ENCODE assay signal across 31 cellular contexts in genomic region chr11:66230978-66231377, GRCh38. TPM values are rescaled to one million over a fixed set of nuclear protein-coding genes. Genes with fewer than 3 reads are reported as not detected.
"Had no signal": no experiment of that assay in that cellular context is flagged by ENCODE, and none has a peak within 500 bp of the region (broad histone marks: within the 10 kb centered on the region; RNA-seq: fewer than 3 reads in every experiment).

No MANE protein-coding gene starts in this region.

- H3K27me3 ChIP-seq: colonic mucosa, esophagus squamous epithelium, gastrocnemius medialis, heart right ventricle had no signal

- DNase-seq: colonic mucosa; cortex of kidney; effector CD8-positive, alpha-beta T cell; effector memory CD8-positive, alpha-beta T cell; endodermal cell; erythroblast; esophagus squamous epithelium; foreskin fibroblast; foreskin melanocyte; gastrocnemius medialis; glutamatergic neuron; head of caudate nucleus; heart right ventricle; hippocampal formation; immature natural killer cell; islet precursor cell; kidney; kidney glomerular epithelial cell; left colon; left ventricle myocardium superior; lower lobe of right lung; mesenchymal stem cell; mucosa of descending colon; naive B cell had no signal

- H3K27ac Mint-ChIP-seq: dendritic cell treated with granulocyte-macrophage colony-stimulating factor and Interleukin-4, amounts not matched to agents 40 ng/mL and 50 ng/mL, for 4 days; immature natural killer cell had no signal

- H3K4me3 ChIP-seq: colonic mucosa, esophagus squamous epithelium, gastrocnemius medialis, heart right ventricle, lower lobe of right lung, mucosa of descending colon had no signal

- ATAC-seq: effector memory CD8-positive, alpha-beta T cell; esophagus mucosa; gastrocnemius medialis; left colon; left lobe of liver; lower lobe of right lung; mucosa of descending colon had no signal

- H3K9me3 Mint-ChIP-seq: dendritic cell treated with granulocyte-macrophage colony-stimulating factor and Interleukin-4, amounts not matched to agents 40 ng/mL and 50 ng/mL, for 4 days; effector memory CD8-positive, alpha-beta T cell; endodermal cell; immature natural killer cell; mesothelial cell of epicardium had no signal

- H3K4me1 ChIP-seq: colonic mucosa, esophagus squamous epithelium, gastrocnemius medialis, heart right ventricle, lower lobe of right lung had no signal

- H3K36me3 ChIP-seq: colonic mucosa had no signal

- H3K27ac ChIP-seq: colonic mucosa, epithelial cell of prostate, esophagus squamous epithelium, gastrocnemius medialis, heart right ventricle, lower lobe of right lung had no signal

- H3K27me3 Mint-ChIP-seq: dendritic cell treated with granulocyte-macrophage colony-stimulating factor and Interleukin-4, amounts not matched to agents 40 ng/mL and 50 ng/mL, for 4 days; effector memory CD8-positive, alpha-beta T cell; naive B cell had no signal

- H3K4me3 Mint-ChIP-seq: dendritic cell treated with granulocyte-macrophage colony-stimulating factor and Interleukin-4, amounts not matched to agents 40 ng/mL and 50 ng/mL, for 4 days; effector memory CD8-positive, alpha-beta T cell; endodermal cell; immature natural killer cell; mesothelial cell of epicardium; naive B cell had no signal

- H3K9me3 ChIP-seq: colonic mucosa, esophagus squamous epithelium, gastrocnemius medialis, heart right ventricle, lower lobe of right lung, mucosa of descending colon had no signal

RNA-seq across cellular contexts. Expression of gene CNIH2, which starts 47.0 kb away (rescaled TPM):
- total RNA-seq: dermis microvascular lymphatic vessel endothelial cell, gastrocnemius medialis, glomerular endothelial cell, left ventricle myocardium superior had no signal
- polyA plus RNA-seq: immature natural killer cell had no signal
